In genomic region chr1:64536836-64537490, GRCh38 we compare ENCODE assay signal across 15 cellular contexts.
DNase-seq lines count a peak whose midpoint lies in the region; ATAC-seq, FAIRE-seq and TF ChIP-seq lines count a peak whose summit lies in the region.
"Had no signal": no experiment of that assay in that cellular context is flagged by ENCODE, and none has a peak within 500 bp of the region (broad histone marks: within the 10 kb centered on the region; RNA-seq: fewer than 3 reads in every experiment).

No MANE protein-coding gene starts in this region.

- intact Hi-C loops in PC-3 (cut with micrococcal nuclease), result loop anchor here (1.0 kb wide), 4 partner anchors 53 to 268 kb away; no protein-coding TSS in a partner anchor
- intact Hi-C loops in HepG2 (cut with micrococcal nuclease; ENCODE audit: unreplicated experiment), result no loop called here

- H2AFZ ChIP-seq in PC-3 (ENCODE audit: low read length), result no peak overlapping the region
- H2AFZ ChIP-seq in HepG2 (ENCODE audit: low read length), result no peak overlapping the region
- H2AFZ ChIP-seq: PC-9 had no signal

- H3K79me2 ChIP-seq in PC-3 (ENCODE audit: low read length) (no peaks in the 10 kb centered on the region), HepG2 (ENCODE audit: insufficient read depth, low read length) (no peaks in the 10 kb centered on the region)

- H3K4me3 ChIP-seq in PC-3 (ENCODE audit: low read length), result peak overlapping the region; percentile 16; the same call in 1 of the 2 replicates
- no peak overlapping the region for H3K4me3 ChIP-seq in HepG2 (replicated peaks in 1 of 3; ENCODE audit: insufficient read depth in 1 of 3, low read depth in 2 of 3, low read length in 3 of 3)
- H3K4me3 ChIP-seq in subcutaneous abdominal adipose tissue (ENCODE audit: low read depth in 1 of 5, low read length in 5 of 5), result no peak overlapping the region
- H3K4me3 ChIP-seq: PC-9 had no signal

- no peak for TF ChIP-seq EP300 in HepG2 (IDR thresholded peaks at IDR 0.05; ENCODE audit: low read depth in 2 of 2, low read length in 2 of 2)
- no peak for TF ChIP-seq EP300 in HepG2 (CRISPR knock-in tag; IDR thresholded peaks at IDR 0.05; ENCODE audit: borderline replicate concordance)

- no TSS peak for BruUV-seq in PC-3 (replicated peaks; lab: Mats Ljungman, UMichigan)
- BruUV-seq in HepG2 (replicated peaks; lab: Mats Ljungman, UMichigan), result no TSS peak

- H3K27me3 ChIP-seq in PC-3 (ENCODE audit: low read length) (no peaks in the 10 kb centered on the region), HepG2 (ENCODE audit: control insufficient read depth in 1 of 2, insufficient read depth in 2 of 2, low read length in 2 of 2) (peaks cover 0 to 3% of the 10 kb centered on the region in 2 experiments; a peak in 1 of 5 replicates), subcutaneous abdominal adipose tissue (ENCODE audit: control insufficient read depth in 5 of 5, insufficient read depth in 4 of 5, low read length in 5 of 5) (no peaks in the 10 kb centered on the region)

- H3K27ac ChIP-seq in PC-3 (ENCODE audit: low read length), result peak overlapping the region; percentile 4; the same call in 1 of the 2 replicates
- no peak overlapping the region for H3K27ac ChIP-seq in HepG2 (ENCODE audit: extremely low read length, insufficient read depth, low read length)
- peak overlapping the region; percentile 20 for H3K27ac ChIP-seq in subcutaneous abdominal adipose tissue (ENCODE audit: low read depth, low read length)
- H3K27ac ChIP-seq: PC-9 had no signal

- DNase-seq in DMS79 treated with DMSO at 0.1 percent for 48 hours (lab: John Stamatoyannopoulos, UW), result peak; percentile 38
- DNase-seq in DMS79 (lab: John Stamatoyannopoulos, UW), result no peak
- DNase-seq in PC-3, result no peak
- DNase-seq in HepG2 (ENCODE audit: low spot score), result peak; percentile 24
- DNase-seq in OCI-M2 (lab: John Stamatoyannopoulos, UW; ENCODE audit: unreplicated experiment), result no peak
- DNase-seq: activated gamma-delta T cell treated with Interleukin-2 at 50 U/mL for 16 hours; CD8-positive, alpha-beta T cell; effector memory CD4-positive, alpha-beta T cell; foreskin melanocyte; immature natural killer cell; NCI-H2107; PC-9 had no signal

- CTCF ChIA-PET in PC-3 (lab: Charles Lee) (no interaction called here), HepG2 (lab: Yijun Ruan, JAX; ENCODE audit: low intra/inter-chr PET ratio, low total read pairs) (no interaction called here)

- H3K36me3 ChIP-seq in PC-3 (ENCODE audit: low read depth, low read length) (no peaks in the 10 kb centered on the region), HepG2 (replicated peaks in 1 of 2; ENCODE audit: control insufficient read depth in 1 of 2, insufficient read depth in 2 of 2, low read length in 2 of 2) (no peaks in the 10 kb centered on the region), subcutaneous abdominal adipose tissue (ENCODE audit: control insufficient read depth in 5 of 5, insufficient read depth in 5 of 5, low read length in 5 of 5) (no peaks in the 10 kb centered on the region)

- 0% methylated on average over 8 of the region's 8 CpGs for WGBS in HepG2 (ENCODE audit: low lambda C conversion rate)

- in situ Hi-C loops in HepG2 (cut with HindIII; ENCODE audit: extremely low pct_ligation_motif_present, low pct_unique_long_range_greater_than_20kb), result no loop called here

- POLR2A ChIA-PET in PC-3 (lab: Charles Lee; ENCODE audit: unreplicated experiment) (no interaction called here), HepG2 (lab: Yijun Ruan, JAX) (no interaction called here)

- H3K9ac ChIP-seq in PC-3 (ENCODE audit: low read length) (no peak overlapping the region), HepG2 (ENCODE audit: insufficient read depth, low read depth, low read length) (no peak overlapping the region), subcutaneous abdominal adipose tissue (ENCODE audit: low read length in 5 of 5) (no peak overlapping the region)

- ATAC-seq in PC-3, result peak; percentile 14; the same call in 1 of the 2 replicates
- peak; percentile 80 for ATAC-seq in HepG2
- no peak for ATAC-seq in HG02610 (IDR thresholded peaks at IDR 0.05; ENCODE audit: unreplicated experiment)
- no peak for ATAC-seq in HG03196 (IDR thresholded peaks at IDR 0.05; ENCODE audit: unreplicated experiment)
- ATAC-seq: CD8-positive, alpha-beta T cell had no signal

- H3K4me1 ChIP-seq in PC-3 (ENCODE audit: insufficient read depth, low read length) (peaks cover 21% of the 10 kb centered on the region), HepG2 (ENCODE audit: insufficient read depth, low read length) (peaks cover 17% of the 10 kb centered on the region), subcutaneous abdominal adipose tissue (ENCODE audit: control insufficient read depth in 5 of 5, insufficient read depth in 5 of 5, low read length in 5 of 5) (peaks cover 5 to 58% (median 46%) of the 10 kb centered on the region in 5 donors)

- H3K9me3 ChIP-seq in PC-3 (ENCODE audit: low read length) (no peaks in the 10 kb centered on the region), HepG2 (ENCODE audit: low read length) (no peaks in the 10 kb centered on the region), subcutaneous abdominal adipose tissue (ENCODE audit: control insufficient read depth in 5 of 5, low read length in 5 of 5) (peaks cover 0 to 3% (median 0%) of the 10 kb centered on the region in 5 donors)

- no peak for TF ChIP-seq POLR2A in HepG2 (IDR thresholded peaks at IDR 0.05; ENCODE audit: insufficient read depth in 1 of 2, low read depth in 2 of 2, low read length in 2 of 2)

- no peaks in the 10 kb centered on the region for H3F3A ChIP-seq in PC-3 (ENCODE audit: low read length, unreplicated experiment)

- H4K20me1 ChIP-seq in PC-3 (ENCODE audit: low read length) (no peaks in the 10 kb centered on the region), HepG2 (ENCODE audit: insufficient read depth, low read length) (no peaks in the 10 kb centered on the region)

- FAIRE-seq in HepG2 (lab: Jason Lieb, UNC), result no peak

- TF ChIP-seq CTCF in PC-3 (conservative IDR thresholded peaks at IDR 0.05; ENCODE audit: low read depth, low read length), result no peak
- no peak for TF ChIP-seq CTCF in HepG2 (CRISPR knock-in tag; IDR thresholded peaks at IDR 0.05)

- TF ChIP-seq RAD21 in HepG2 (CRISPR knock-in tag; IDR thresholded peaks at IDR 0.05), result no peak

- H3K4me2 ChIP-seq in PC-3 (ENCODE audit: low read length) (peak overlapping the region; percentile 54), HepG2 (ENCODE audit: low read depth, low read length) (no peak overlapping the region)
- H3K4me2 ChIP-seq: PC-9 had no signal

- H3K9me2 ChIP-seq in PC-3 (replicated peaks; ENCODE audit: low read length), result no peaks in the 10 kb centered on the region

TF ChIP-seq in HepG2, 621 proteins besides CTCF, POLR2A, EP300 and RAD21:
- TF ChIP-seq HNF4A (CRISPR knock-in tag; IDR thresholded peaks at IDR 0.05) (peak; percentile 5; the same call in 1 of the 2 replicates), CSRNP2 (CRISPR knock-in tag; conservative IDR thresholded peaks at IDR 0.05; ENCODE audit: low read depth) (no peak)

Comparison
In these comparisons a context has a peak if more than half of its experiments do, and no peak if none do; other contexts are left out.
1. DNase-seq: peak in DMS79 treated with DMSO at 0.1 percent for 48 hours (single experiment) and HepG2 (single experiment); none in DMS79 (single experiment), PC-3 (single experiment) and OCI-M2 (single experiment).
2. ATAC-seq: peak in PC-3 (single experiment) and HepG2 (single experiment); none in HG02610 (single experiment) and HG03196 (single experiment).